In the genomic region with DNA sequence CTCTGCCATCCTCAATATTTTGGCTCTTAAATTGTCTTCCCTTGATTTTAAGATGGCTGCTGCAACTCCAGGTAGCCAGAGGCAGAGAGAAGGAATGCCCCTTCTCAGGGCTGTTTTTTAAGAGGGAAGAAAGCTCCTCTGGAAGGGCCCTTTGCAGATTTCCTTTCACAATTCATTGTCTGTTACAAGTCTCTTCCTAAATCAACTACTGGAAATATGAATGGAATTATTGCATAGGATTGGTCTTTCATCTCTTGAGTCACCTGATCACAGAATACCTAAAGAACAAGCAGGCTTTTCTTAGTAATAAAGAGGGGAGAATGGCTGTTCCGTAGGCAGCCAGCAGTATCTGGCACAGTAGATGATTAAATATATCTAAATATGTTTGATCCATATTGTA, we compare ENCODE assay signal across 27 cellular contexts.
DNase-seq lines count a peak whose midpoint lies in the region; ATAC-seq, FAIRE-seq and TF ChIP-seq lines count a peak whose summit lies in the region.
"Had no signal": no experiment of that assay in that cellular context is flagged by ENCODE, and none has a peak within 500 bp of the region (broad histone marks: within the 10 kb centered on the region; RNA-seq: fewer than 3 reads in every experiment).

No MANE protein-coding gene starts in this region.

- no peaks in the 10 kb centered on the region; the same call in 1 of the 2 replicates for H3K4me1 ChIP-seq in H9 (ENCODE audit: insufficient read depth, low read length)
- H3K4me1 ChIP-seq in H1 (replicated peaks in 1 of 4; ENCODE audit: control insufficient read depth in 3 of 4, insufficient read depth in 4 of 4, low read length in 3 of 4): no peaks in the 10 kb centered on the region; a peak in 1 of 7 replicates
- H3K4me1 ChIP-seq in neural progenitor cell: no peaks in the 10 kb centered on the region
- H3K4me1 ChIP-seq: BLaER1 treated with 17β-estradiol and CSF1 and Interleukin-3, amounts not matched to agents 10 nM and 100 nM had no signal

- no peak for TF ChIP-seq POLR2A in H1 (IDR thresholded peaks at IDR 0.05; ENCODE audit: control extremely low read depth in 1 of 2, low read depth in 2 of 2, low read length in 2 of 2)

- H4K5ac ChIP-seq in H9 (ENCODE audit: insufficient read length, low read depth, low read length) (no peak overlapping the region), H1 (ENCODE audit: insufficient read length, low read depth, low read length) (no peak overlapping the region)

- POLR2A ChIA-PET in WTC11 (lab: Charles Lee): no interaction called here
- POLR2A ChIA-PET in H1 (lab: Charles Lee; ENCODE audit: partially characterized antibody): no interaction called here

- peaks cover 0 to 6% (median 2%) of the 10 kb centered on the region in 4 experiments; a peak in 4 of 8 replicates for H3K36me3 ChIP-seq in H1 (ENCODE audit: control insufficient read depth in 2 of 4, insufficient read depth in 4 of 4, low read length in 3 of 4)
- no peaks in the 10 kb centered on the region for H3K36me3 ChIP-seq in neural progenitor cell

- no peak overlapping the region for H2BK12ac ChIP-seq in H9 (ENCODE audit: insufficient read length, low read depth, low read length)
- H2BK12ac ChIP-seq in H1 (ENCODE audit: low read depth, low read length): no peak overlapping the region

- H2AFZ ChIP-seq in H9 (ENCODE audit: low read length) (no peak overlapping the region), H1 (ENCODE audit: low read length) (no peak overlapping the region), neural progenitor cell (replicated peaks) (no peak overlapping the region)

- H2BK15ac ChIP-seq in H9 (ENCODE audit: low read depth, low read length) (no peak overlapping the region), H1 (ENCODE audit: low read length) (no peak overlapping the region)

- no peak overlapping the region for H3K9ac ChIP-seq in H9 (ENCODE audit: extremely low read depth, insufficient read length, low read length)
- no peak overlapping the region for H3K9ac ChIP-seq in H1 (replicated peaks in 1 of 4; ENCODE audit: extremely low read depth in 1 of 4, low read depth in 3 of 4, low read length in 3 of 4)
- no peak overlapping the region for H3K9ac ChIP-seq in neural progenitor cell
- H3K9ac ChIP-seq: BLaER1 treated with 17β-estradiol and CSF1 and Interleukin-3, amounts not matched to agents 10 nM and 100 nM had no signal

- TF ChIP-seq CTCF in H9 (conservative IDR thresholded peaks at IDR 0.05): no peak
- TF ChIP-seq CTCF in WTC11 (IDR thresholded peaks at IDR 0.05): no peak
- TF ChIP-seq CTCF in H1 (IDR thresholded peaks at IDR 0.05; ENCODE audit: control extremely low read depth in 1 of 3, insufficient read depth in 1 of 3, low read depth in 1 of 3, low read length in 3 of 3): no peak
- TF ChIP-seq CTCF in neural progenitor cell (IDR thresholded peaks at IDR 0.05): no peak
- TF ChIP-seq CTCF in nephron progenitor cell (IDR thresholded peaks at IDR 0.05): no peak

- no peak overlapping the region for H4K91ac ChIP-seq in H9 (ENCODE audit: insufficient read length, low read depth, low read length)
- H4K91ac ChIP-seq in H1 (replicated peaks; ENCODE audit: insufficient read length, low read length): no peak overlapping the region

- no peak for TF ChIP-seq RAD21 in H1 (IDR thresholded peaks at IDR 0.05 in 1 of 2, conservative IDR thresholded peaks at IDR 0.05 in 1 of 2; ENCODE audit: low read depth in 2 of 2, low read length in 2 of 2)

- H2BK120ac ChIP-seq in H9 (ENCODE audit: low read depth, low read length, poor library complexity, severe bottlenecking) (no peak overlapping the region), H1 (replicated peaks; ENCODE audit: low read depth, low read length) (no peak overlapping the region)

- H3K27ac ChIP-seq in H9 (ENCODE audit: insufficient read length, low read depth, low read length) (no peak overlapping the region), H1 (ENCODE audit: low read depth, low read length) (no peak overlapping the region), neural progenitor cell (no peak overlapping the region)
- H3K27ac ChIP-seq: 22Rv1; A549; BLaER1 treated with 17β-estradiol and CSF1 and Interleukin-3, amounts not matched to agents 10 nM and 100 nM; C4-2B had no signal

- H3K27ac Mint-ChIP-seq in H9: 0 out of 7 replicates have a peak overlapping the region, but pooled peaks of 2 of the 3 experiments have one; percentile 6 to 26
- H3K27ac Mint-ChIP-seq in WTC11: peak overlapping the region; percentile 54; the same call in 1 of the 2 replicates
- no peak overlapping the region for H3K27ac Mint-ChIP-seq in activated naive CD8-positive, alpha-beta T cell treated with anti-CD3 and anti-CD28 coated beads, Interleukin-2, amount 50 U/mL, for 24 hours
- no peak overlapping the region for H3K27ac Mint-ChIP-seq in neural progenitor cell
- H3K27ac Mint-ChIP-seq in nephron progenitor cell: no peak overlapping the region
- H3K27ac Mint-ChIP-seq: B cell; CD4-positive, alpha-beta T cell; CD8-positive, alpha-beta T cell had no signal

- H3K27me3 ChIP-seq in H9 (ENCODE audit: insufficient read depth, low read length): no peaks in the 10 kb centered on the region
- H3K27me3 ChIP-seq in H1 (replicated peaks in 1 of 4; ENCODE audit: control insufficient read depth in 3 of 4, extremely low read depth in 1 of 4, insufficient read depth in 3 of 4, low read length in 3 of 4): no peaks in the 10 kb centered on the region
- H3K27me3 ChIP-seq in neural progenitor cell: no peaks in the 10 kb centered on the region
- H3K27me3 ChIP-seq: BLaER1 treated with 17β-estradiol and CSF1 and Interleukin-3, amounts not matched to agents 10 nM and 100 nM had no signal

- H3K14ac ChIP-seq in H9 (ENCODE audit: insufficient read depth, low read length): no peak overlapping the region
- no peak overlapping the region for H3K14ac ChIP-seq in H1 (ENCODE audit: insufficient read length)

- FAIRE-seq in H1 (lab: Jason Lieb, UNC): no peak
- FAIRE-seq: A549, GM12878, GM12892, GM18507 had no signal

- H3K18ac ChIP-seq in H9 (ENCODE audit: insufficient read length, low read depth, low read length): no peak overlapping the region
- H3K18ac ChIP-seq in H1 (ENCODE audit: extremely low read depth, low read length): no peak overlapping the region

- H3K36me3 Mint-ChIP-seq in H9 (ENCODE audit: insufficient read depth in 1 of 3, low read depth in 3 of 3) (peaks cover 0 to 5% (median 0%) of the 10 kb centered on the region in 3 experiments; a peak in 2 of 7 replicates), WTC11 (peaks cover 11% of the 10 kb centered on the region; the same call in 1 of the 2 replicates), neural progenitor cell (peaks cover 7% of the 10 kb centered on the region), nephron progenitor cell (ENCODE audit: low read depth) (peaks cover 17% of the 10 kb centered on the region)
- peaks cover 19% of the 10 kb centered on the region for H3K36me3 Mint-ChIP-seq in activated naive CD8-positive, alpha-beta T cell treated with anti-CD3 and anti-CD28 coated beads, Interleukin-2, amount 50 U/mL, for 24 hours (ENCODE audit: low read depth)

- H3K9me3 ChIP-seq in H9 (ENCODE audit: control insufficient read depth, low read depth, low read length): no peaks in the 10 kb centered on the region
- H3K9me3 ChIP-seq in H1 (ENCODE audit: insufficient read depth in 2 of 2, low read depth in 1 of 2, low read length in 1 of 2): no peaks in the 10 kb centered on the region
- H3K9me3 ChIP-seq in neural progenitor cell (ENCODE audit: low read depth): no peaks in the 10 kb centered on the region
- H3K9me3 ChIP-seq: A549; BLaER1 treated with 17β-estradiol and CSF1 and Interleukin-3, amounts not matched to agents 10 nM and 100 nM had no signal

- H3K4me3 Mint-ChIP-seq in H9 (no peak overlapping the region), WTC11 (no peak overlapping the region), neural progenitor cell (no peak overlapping the region), nephron progenitor cell (no peak overlapping the region)
- H3K4me3 Mint-ChIP-seq in activated naive CD8-positive, alpha-beta T cell treated with anti-CD3 and anti-CD28 coated beads, Interleukin-2, amount 50 U/mL, for 24 hours: no peak overlapping the region
- H3K4me3 Mint-ChIP-seq: B cell; CD4-positive, alpha-beta T cell; CD8-positive, alpha-beta T cell had no signal

- no peaks in the 10 kb centered on the region for H3K23me2 ChIP-seq in H9 (ENCODE audit: insufficient read length, low read depth, low read length, poor library complexity, severe bottlenecking)
- H3K23me2 ChIP-seq in H1 (ENCODE audit: low read depth, low read length): no peaks in the 10 kb centered on the region

- H3K56ac ChIP-seq in H9 (ENCODE audit: insufficient read length, low read depth, low read length) (no peak overlapping the region), H1 (replicated peaks; ENCODE audit: insufficient read length, low read depth, low read length) (no peak overlapping the region)

- H4K20me1 ChIP-seq in H9 (ENCODE audit: control insufficient read depth, insufficient read depth, insufficient read length) (no peaks in the 10 kb centered on the region), H1 (replicated peaks in 1 of 2; ENCODE audit: control insufficient read depth in 1 of 2, insufficient read depth in 2 of 2, low read length in 2 of 2) (peaks cover 0 to 2% of the 10 kb centered on the region in 2 experiments), neural progenitor cell (ENCODE audit: low read depth) (no peaks in the 10 kb centered on the region)

- H3K23ac ChIP-seq in H9 (ENCODE audit: insufficient read length, low read depth, low read length) (no peak overlapping the region), H1 (ENCODE audit: insufficient read length) (no peak overlapping the region)

- H3K4me3 ChIP-seq in H1 (ENCODE audit: extremely low read depth in 1 of 4, insufficient read depth in 2 of 4, low read depth in 3 of 4, low read length in 4 of 4) (no peak overlapping the region), neural progenitor cell (no peak overlapping the region)
- H3K4me3 ChIP-seq: A549; BLaER1 treated with 17β-estradiol and CSF1 and Interleukin-3, amounts not matched to agents 10 nM and 100 nM; GM12878 had no signal

- H3K9me3 Mint-ChIP-seq in H9: no peaks in the 10 kb centered on the region
- H3K9me3 Mint-ChIP-seq in WTC11: no peaks in the 10 kb centered on the region
- no peaks in the 10 kb centered on the region for H3K9me3 Mint-ChIP-seq in activated naive CD8-positive, alpha-beta T cell treated with anti-CD3 and anti-CD28 coated beads, Interleukin-2, amount 50 U/mL, for 24 hours
- H3K9me3 Mint-ChIP-seq in neural progenitor cell: no peaks in the 10 kb centered on the region
- no peaks in the 10 kb centered on the region for H3K9me3 Mint-ChIP-seq in nephron progenitor cell
- H3K9me3 Mint-ChIP-seq: CD4-positive, alpha-beta T cell; CD8-positive, alpha-beta T cell had no signal

- H3K79me2 ChIP-seq in H9 (ENCODE audit: insufficient read depth, low read length) (no peaks in the 10 kb centered on the region), H1 (ENCODE audit: control insufficient read depth in 1 of 2, insufficient read depth in 2 of 2, low read length in 2 of 2) (no peaks in the 10 kb centered on the region), neural progenitor cell (ENCODE audit: low read depth) (no peaks in the 10 kb centered on the region)

- no peaks in the 10 kb centered on the region for H3F3A ChIP-seq in neural progenitor cell (ENCODE audit: low read depth)

- DNase-seq in COLO829 (ENCODE audit: low spot score) (peak; percentile 54), H9 (no peak), WTC11 (ENCODE audit: low spot score) (no peak), H1 (ENCODE audit: low read depth in 1 of 2, low spot score in 2 of 2) (no peak), NCI-H524 (lab: John Stamatoyannopoulos, UW) (no peak), neural progenitor cell (ENCODE audit: low spot score) (no peak), nephron progenitor cell (no peak)
- DNase-seq in activated naive CD8-positive, alpha-beta T cell treated with anti-CD3 and anti-CD28 coated beads, Interleukin-2, amount 50 U/mL, for 24 hours: no peak
- DNase-seq: AML-193; CD4-positive, alpha-beta T cell; CD8-positive, alpha-beta T cell; COR-L47; DMS 273 treated with DMSO at 0.1 percent for 48 hours; DMS153; DMS53; DMS79; DND-41; EL; GDM1 had no signal

- H2BK20ac ChIP-seq in H9 (ENCODE audit: low read depth, low read length, poor library complexity, severe bottlenecking) (no peak overlapping the region), H1 (ENCODE audit: low read length) (no peak overlapping the region)

- CTCF ChIA-PET in WTC11 (lab: Charles Lee): no interaction called here
- CTCF ChIA-PET in H1 (lab: Charles Lee; ENCODE audit: partially characterized antibody): no interaction called here

- H3K4me1 Mint-ChIP-seq in H9: peaks cover 3 to 14% of the 10 kb centered on the region in 2 experiments; a peak in 2 of 4 replicates
- peaks cover 25% of the 10 kb centered on the region for H3K4me1 Mint-ChIP-seq in WTC11
- H3K4me1 Mint-ChIP-seq in activated naive CD8-positive, alpha-beta T cell treated with anti-CD3 and anti-CD28 coated beads, Interleukin-2, amount 50 U/mL, for 24 hours: no peaks in the 10 kb centered on the region
- no peaks in the 10 kb centered on the region for H3K4me1 Mint-ChIP-seq in neural progenitor cell
- H3K4me1 Mint-ChIP-seq in nephron progenitor cell: no peaks in the 10 kb centered on the region
- H3K4me1 Mint-ChIP-seq: B cell had no signal

- no CpG with 5 or more reads among the region's 1 CpG for WGBS in H9 (ENCODE audit: extremely low coverage, insufficient read length, low lambda C conversion rate)
- 100% methylated on average over 1 of the region's 1 CpG; no CpG with 5 or more reads in 1 of the 2 experiments for WGBS in H1 (ENCODE audit: extremely low coverage in 1 of 2, insufficient coverage in 1 of 2, insufficient read length in 1 of 2, insufficient replicate concordance in 2 of 2, low coverage in 1 of 2, low lambda C conversion rate in 2 of 2, missing lambda C conversion rate in 1 of 2), 2 experiments

- no peak overlapping the region for H3T11ph ChIP-seq in H9 (ENCODE audit: low read length)

- peaks cover under 1% of the 10 kb centered on the region for H3K79me1 ChIP-seq in H9 (ENCODE audit: insufficient read depth, low read depth, low read length, poor library complexity, severe bottlenecking)
- no peaks in the 10 kb centered on the region for H3K79me1 ChIP-seq in H1 (ENCODE audit: low read depth, low read length)

- TF ChIP-seq EP300 in H1 (IDR thresholded peaks at IDR 0.05; ENCODE audit: borderline replicate concordance in 1 of 2, low read depth in 2 of 2, low read length in 2 of 2): no peak

- no peaks in the 10 kb centered on the region for H3K27me3 Mint-ChIP-seq in H9 (ENCODE audit: low read depth)
- H3K27me3 Mint-ChIP-seq in WTC11 (ENCODE audit: low read depth): no peaks in the 10 kb centered on the region
- H3K27me3 Mint-ChIP-seq in activated naive CD8-positive, alpha-beta T cell treated with anti-CD3 and anti-CD28 coated beads, Interleukin-2, amount 50 U/mL, for 24 hours: no peaks in the 10 kb centered on the region
- H3K27me3 Mint-ChIP-seq in neural progenitor cell (ENCODE audit: insufficient read depth, low read depth): no peaks in the 10 kb centered on the region
- H3K27me3 Mint-ChIP-seq in nephron progenitor cell (ENCODE audit: low read depth, poor library complexity): no peaks in the 10 kb centered on the region
- H3K27me3 Mint-ChIP-seq: B cell; CD4-positive, alpha-beta T cell had no signal

- H2BK5ac ChIP-seq in H9 (ENCODE audit: insufficient read length, low read length): no peak overlapping the region
- no peak overlapping the region for H2BK5ac ChIP-seq in H1 (ENCODE audit: low read depth, low read length)

- no peak overlapping the region for H3K4me2 ChIP-seq in H9 (ENCODE audit: insufficient read depth, insufficient read length, low read length)
- H3K4me2 ChIP-seq in H1 (ENCODE audit: insufficient read depth in 1 of 2, low read depth in 2 of 2, low read length in 2 of 2): no peak overlapping the region
- H3K4me2 ChIP-seq in neural progenitor cell: no peak overlapping the region
- H3K4me2 ChIP-seq: A549; BLaER1 treated with 17β-estradiol and CSF1 and Interleukin-3, amounts not matched to agents 10 nM and 100 nM had no signal

- no peak overlapping the region for H3K4ac ChIP-seq in H9 (ENCODE audit: low read depth, low read length)
- H3K4ac ChIP-seq in H1 (replicated peaks; ENCODE audit: insufficient read length, low read depth, low read length): no peak overlapping the region

- H4K8ac ChIP-seq in H9 (replicated peaks; ENCODE audit: insufficient read length, low read depth, low read length) (no peak overlapping the region), H1 (ENCODE audit: extremely low read depth, insufficient read depth, low read length) (no peak overlapping the region)

- ATAC-seq in WTC11: no peak
- ATAC-seq in activated naive CD8-positive, alpha-beta T cell treated with anti-CD3 and anti-CD28 coated beads, Interleukin-2, amount 50 U/mL, for 24 hours: no peak
- ATAC-seq: A549; CD8-positive, alpha-beta T cell; GM12878 had no signal

- H2AK5ac ChIP-seq in H9 (ENCODE audit: insufficient read length, low read length) (no peak overlapping the region), H1 (ENCODE audit: low read depth, low read length) (no peak overlapping the region)

Comparison
In these comparisons a context has a peak if more than half of its experiments do, and no peak if none do; other contexts are left out.
1. H3K27ac Mint-ChIP-seq: peak in H9 (2 of 3) and WTC11 (single experiment); none in activated naive CD8-positive, alpha-beta T cell treated with anti-CD3 and anti-CD28 coated beads, Interleukin-2, amount 50 U/mL, for 24 hours (single experiment), neural progenitor cell (single experiment) and nephron progenitor cell (single experiment).